1 cellular context compared by ENCODE assay signal in genomic region chr7:32495298-32496051, GRCh38.
TF ChIP-seq lines count a peak whose summit lies in the region.

TSS of gene AVL9 (plus strand) at chr7:32495489. CDS start at chr7:32495710, 221 bp downstream.

TF ChIP-seq in K562, 482 proteins besides CTCF, POLR2A, EP300 and RAD21 (continued from another document and continues in another):
- peak; percentile 23; the same call in 1 of the 2 replicates for TF ChIP-seq SPI1 (IDR thresholded peaks at IDR 0.05; ENCODE audit: borderline replicate concordance, low read depth, low read length)
- TF ChIP-seq GTF2F1 (IDR thresholded peaks at IDR 0.05; ENCODE audit: low read depth, low read length), result peak; percentile 41; the same call in 1 of the 2 replicates
- TF ChIP-seq POLR2B (IDR thresholded peaks at IDR 0.05; ENCODE audit: low read depth, partially characterized antibody), result peak; percentile 46
- peak; percentile 96 for TF ChIP-seq RBFOX2 (IDR thresholded peaks at IDR 0.05; ENCODE audit: low read depth, low read length)
- no peak for TF ChIP-seq PATZ1 (CRISPR knock-in tag; IDR thresholded peaks at IDR 0.05; ENCODE audit: borderline replicate concordance)
- TF ChIP-seq AFF4 (CRISPR knock-in tag; IDR thresholded peaks at IDR 0.05), result peak; percentile 87; the same call in 1 of the 2 replicates
- peak; percentile 98 for TF ChIP-seq VEZF1 (CRISPR knock-in tag; IDR thresholded peaks at IDR 0.05)
- peak; percentile 58 for TF ChIP-seq TFE3 (CRISPR knock-in tag; IDR thresholded peaks at IDR 0.05)
- TF ChIP-seq SIN3B (IDR thresholded peaks at IDR 0.05; ENCODE audit: low read depth), result 0 out of 2 replicates have a peak, but pooled peaks have one; percentile 31
- no peak for TF ChIP-seq STAT5A (IDR thresholded peaks at IDR 0.05; ENCODE audit: borderline replicate concordance, low read length)
- TF ChIP-seq RBM22 (IDR thresholded peaks at IDR 0.05; ENCODE audit: low read depth, low read length, poor library complexity, severe bottlenecking), result peak; percentile 57
- no peak for TF ChIP-seq HOMEZ (CRISPR knock-in tag; IDR thresholded peaks at IDR 0.05)
- TF ChIP-seq LEF1 (IDR thresholded peaks at IDR 0.05), result peak; percentile 15; the same call in 1 of the 2 replicates
- peak; percentile 32 to 78 for TF ChIP-seq MNT (conservative IDR thresholded peaks at IDR 0.05)
- TF ChIP-seq SP1 (CRISPR knock-in tag; IDR thresholded peaks at IDR 0.05), result peak; percentile 62; the same call in 1 of the 2 replicates
- no peak for TF ChIP-seq MLX (CRISPR knock-in tag; conservative IDR thresholded peaks at IDR 0.05)
- peak; percentile 76 for TF ChIP-seq U2AF1 (optimal IDR thresholded peaks at IDR 0.05; ENCODE audit: low read depth, low read length)
- TF ChIP-seq ZNF263 (CRISPR knock-in tag; IDR thresholded peaks at IDR 0.05; ENCODE audit: borderline replicate concordance), result peak; percentile 80
- peak; percentile 44; the same call in 1 of the 2 replicates for TF ChIP-seq CBFA2T2 (conservative IDR thresholded peaks at IDR 0.05)
- TF ChIP-seq GATAD2A (IDR thresholded peaks at IDR 0.05), result 0 out of 2 replicates have a peak, but pooled peaks have one; percentile 54
- peak; percentile 79 for TF ChIP-seq PCBP1 (IDR thresholded peaks at IDR 0.05; ENCODE audit: low read depth, low read length, poor library complexity, severe bottlenecking)
- peak; percentile 71; the same call in 1 of the 2 replicates for TF ChIP-seq ERF (CRISPR knock-in tag; IDR thresholded peaks at IDR 0.05)
- peak; percentile 56 to 84; a peak in 1 of 4 replicates for TF ChIP-seq NONO (IDR thresholded peaks at IDR 0.05; ENCODE audit: low read depth in 2 of 2, low read length in 1 of 2)
- TF ChIP-seq MITF (IDR thresholded peaks at IDR 0.05), result peak; percentile 89
- TF ChIP-seq ZNF12 (CRISPR knock-in tag; IDR thresholded peaks at IDR 0.05), result 0 out of 2 replicates have a peak, but pooled peaks have one; percentile 63
- TF ChIP-seq MEIS2 (IDR thresholded peaks at IDR 0.05; ENCODE audit: partially characterized antibody), result peak; percentile 27
- TF ChIP-seq MAZ (CRISPR knock-in tag; conservative IDR thresholded peaks at IDR 0.05 in 1 of 2, IDR thresholded peaks at IDR 0.05 in 1 of 2), result peak; percentile 83 to 91; a peak in 3 of 4 replicates
- peak; percentile 85 for TF ChIP-seq PHF20 (IDR thresholded peaks at IDR 0.05; ENCODE audit: partially characterized antibody)
- TF ChIP-seq ATF7 (IDR thresholded peaks at IDR 0.05), result 0 out of 2 replicates have a peak, but pooled peaks have one; percentile 8
- TF ChIP-seq ZBTB17 (CRISPR knock-in tag; IDR thresholded peaks at IDR 0.05), result peak; percentile 70; the same call in 1 of the 2 replicates
- peak in 2 of 3 experiments; percentile 29 to 83 for TF ChIP-seq YY1 (IDR thresholded peaks at IDR 0.05; ENCODE audit: borderline replicate concordance in 1 of 3, control insufficient read depth in 1 of 3, extremely low read depth in 1 of 3, insufficient read depth in 3 of 3, insufficient read length in 1 of 3, insufficient replicate concordance in 2 of 3, low read depth in 1 of 3, low read length in 2 of 3)
- TF ChIP-seq TBL1XR1 (IDR thresholded peaks at IDR 0.05; ENCODE audit: low read length in 2 of 2), result peak in 1 of 2 experiments; percentile 28; a peak in 1 of 4 replicates
- no peak for TF ChIP-seq FOXA3 (CRISPR knock-in tag; conservative IDR thresholded peaks at IDR 0.05 in 1 of 2, IDR thresholded peaks at IDR 0.05 in 1 of 2)
- TF ChIP-seq E2F4 (CRISPR knock-in tag; IDR thresholded peaks at IDR 0.05; ENCODE audit: low read depth), result 0 out of 2 replicates have a peak, but pooled peaks have one; percentile 35
- peak; percentile 15 for TF ChIP-seq E2F8 (IDR thresholded peaks at IDR 0.05; ENCODE audit: low read depth, partially characterized antibody)
- TF ChIP-seq HNRNPK (IDR thresholded peaks at IDR 0.05; ENCODE audit: low read depth, low read length, poor library complexity, severe bottlenecking), result peak; percentile 75
- peak; percentile 79; the same call in 1 of the 2 replicates for TF ChIP-seq TGIF2 (CRISPR knock-in tag; IDR thresholded peaks at IDR 0.05)
- peak in 1 of 2 experiments; percentile 30; a peak in 1 of 4 replicates for TF ChIP-seq SRF (CRISPR knock-in tag; IDR thresholded peaks at IDR 0.05)
